ENCODE assay signal across 8 cellular contexts in the genomic region with DNA sequence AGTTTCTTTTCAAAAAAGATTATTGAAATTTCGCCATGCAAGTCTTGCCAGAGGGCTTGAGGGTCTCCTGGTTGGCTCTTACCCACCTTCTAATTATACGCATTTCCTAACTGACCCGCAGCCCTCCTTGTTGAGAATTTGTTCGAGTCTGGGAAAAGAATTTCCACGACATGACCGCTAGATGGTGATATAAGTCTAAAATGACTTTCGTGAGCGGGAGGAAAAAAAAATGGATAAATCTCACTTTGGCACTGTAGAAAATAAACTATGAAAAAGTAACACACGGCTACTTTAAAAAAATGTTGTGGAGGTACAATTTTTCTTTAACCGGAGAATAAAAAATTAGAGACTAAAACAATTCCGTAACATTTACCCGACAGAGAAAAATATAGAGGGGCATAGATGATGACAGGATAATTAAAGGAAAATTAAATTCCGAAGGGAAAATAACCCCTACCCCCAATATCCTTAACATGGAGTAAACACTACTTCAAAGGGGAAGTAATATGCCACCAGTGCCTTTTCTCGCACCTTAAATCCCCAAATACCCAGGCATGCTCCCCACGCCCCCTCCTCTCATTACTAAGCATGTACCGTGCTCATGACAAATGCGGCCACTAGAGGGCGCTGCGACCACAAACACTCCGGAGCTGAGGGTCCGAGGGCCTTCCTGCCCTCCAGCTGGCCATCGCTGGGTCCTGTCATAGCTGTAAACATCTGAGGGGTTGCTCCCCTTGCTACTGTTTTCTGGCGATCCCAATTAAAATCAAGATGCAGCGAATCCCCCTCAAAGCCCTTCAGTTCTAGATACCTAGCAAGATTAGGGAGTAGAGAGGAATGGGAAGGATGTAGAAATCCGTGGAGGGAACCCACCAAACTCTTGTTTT.
DNase-seq lines count a peak whose midpoint lies in the region; ATAC-seq lines count a peak whose summit lies in the region.

No MANE protein-coding gene starts in this region.

- in situ Hi-C loops in KBM-7 (cut with MboI; ENCODE audit: low pct_unique_long_range_greater_than_20kb, low sequenced_read_pairs): no loop called here

- H3K4me3 ChIP-seq in iPS DF 6.9 (ENCODE audit: low read length): no peak overlapping the region; the same call in 1 of the 2 replicates

- ATAC-seq in GM19395 (IDR thresholded peaks at IDR 0.05; ENCODE audit: unreplicated experiment) (peak; percentile 70), HG03520 (IDR thresholded peaks at IDR 0.05; ENCODE audit: unreplicated experiment) (no peak)

- H3K4me1 ChIP-seq in iPS DF 6.9 (ENCODE audit: control insufficient read depth, insufficient read depth, low read length): no peaks in the 10 kb centered on the region

- H3K36me3 ChIP-seq in iPS DF 6.9 (ENCODE audit: control insufficient read depth, insufficient read depth, low read length): no peaks in the 10 kb centered on the region

- no CpG with 5 or more reads among the region's 25 CpGs for WGBS in iPS DF 6.9 (ENCODE audit: insufficient coverage, insufficient read length)

- no peak overlapping the region for H3K27ac ChIP-seq in iPS DF 6.9 (ENCODE audit: low read length)

- H3K27me3 ChIP-seq in iPS DF 6.9 (ENCODE audit: control insufficient read depth, insufficient read depth, low read length): no peaks in the 10 kb centered on the region

- DNase-seq in CMK (ENCODE audit: low read depth): peak; percentile 58
- DNase-seq in KBM-7: peak; percentile 77
- peak; percentile 79 for DNase-seq in OCI-M1 (lab: John Stamatoyannopoulos, UW)
- peak; percentile 71 for DNase-seq in astrocyte of the hippocampus (ENCODE audit: low read depth, low spot score)
- peak; percentile 47 for DNase-seq in iPS DF 6.9 (ENCODE audit: low read depth, low spot score)
- DNase-seq in smooth muscle cell of the brain vasculature (ENCODE audit: low read depth, low spot score): peak; percentile 18

- H3K9me3 ChIP-seq in iPS DF 6.9 (ENCODE audit: control insufficient read depth, insufficient read depth, low read length): no peaks in the 10 kb centered on the region

Comparison
In these comparisons a context has a peak if more than half of its experiments do, and no peak if none do; other contexts are left out.
1. DNase-seq: peak in every context shown above with its lines; median percentile 79 in OCI-M1; 77 in KBM-7; 71 in astrocyte of the hippocampus; 58 in CMK; 47 in iPS DF 6.9; 18 in smooth muscle cell of the brain vasculature.